Comparison of ENCODE assay signal across 12 cellular contexts in the genomic region with DNA sequence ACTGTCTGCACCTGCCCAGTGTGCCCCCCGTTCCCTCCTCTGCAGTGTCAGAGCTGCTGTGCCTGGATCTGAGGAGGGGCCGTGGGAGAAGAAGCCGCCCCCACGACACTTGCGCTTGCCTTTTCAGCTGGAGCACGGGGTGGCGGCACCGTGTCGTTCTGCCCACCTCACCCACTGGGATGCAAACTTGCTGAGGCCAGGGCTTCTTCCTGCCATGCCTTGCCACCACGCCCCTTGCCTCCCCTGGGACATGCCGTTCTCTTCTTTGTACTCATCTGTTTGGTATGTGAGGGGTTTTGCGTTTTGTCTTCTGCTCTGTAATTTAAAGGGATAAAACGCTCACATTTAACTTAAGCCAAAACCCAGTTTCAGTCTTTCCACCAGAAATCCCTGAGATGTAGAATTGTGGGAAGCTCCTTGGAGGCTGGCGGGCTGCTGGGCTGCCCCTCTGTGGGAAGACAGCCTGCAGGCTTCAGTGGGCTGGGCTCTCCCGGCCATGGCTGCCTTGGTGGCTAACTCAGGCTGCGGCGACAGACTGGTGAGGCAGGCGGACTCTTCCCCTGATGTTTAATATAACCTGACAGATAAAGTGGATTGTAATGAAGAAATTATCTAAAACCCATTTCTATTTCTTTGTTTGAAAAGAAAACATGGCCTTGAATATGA.
DNase-seq lines count a peak whose midpoint lies in the region; ATAC-seq and TF ChIP-seq lines count a peak whose summit lies in the region.
"Had no signal": no experiment of that assay in that cellular context is flagged by ENCODE, and none has a peak within 500 bp of the region (broad histone marks: within the 10 kb centered on the region; RNA-seq: fewer than 3 reads in every experiment).

No MANE protein-coding gene starts in this region.

- H3K36me3 ChIP-seq in A673 (ENCODE audit: insufficient read depth, low read length, poor library complexity, severe bottlenecking) (no peaks in the 10 kb centered on the region), HCT116 (ENCODE audit: control insufficient read depth in 1 of 2, insufficient read depth in 2 of 2, low read length in 2 of 2) (no peaks in the 10 kb centered on the region), heart right ventricle (no peaks in the 10 kb centered on the region)
- H3K36me3 ChIP-seq: left ventricle myocardium inferior had no signal

- no peak overlapping the region for H2AFZ ChIP-seq in HCT116 (ENCODE audit: low read depth, low read length, poor library complexity, severe bottlenecking)

- TF ChIP-seq POLR2A in HCT116 (IDR thresholded peaks at IDR 0.05; ENCODE audit: borderline replicate concordance, extremely low read depth, insufficient read depth, insufficient read length): no peak

- H3K27ac ChIP-seq in A673 (ENCODE audit: low read depth, low read length, poor library complexity, severe bottlenecking) (peak overlapping the region; percentile 41), HCT116 (ENCODE audit: low read depth, low read length) (no peak overlapping the region), heart right ventricle (no peak overlapping the region)
- H3K27ac ChIP-seq: epithelial cell of prostate, left ventricle myocardium inferior had no signal

- CTCF ChIA-PET in A673 (lab: Charles Lee) (no interaction called here), HCT116 (lab: Charles Lee) (no interaction called here)

- ATAC-seq in HCT116: peak; percentile 77
- ATAC-seq in heart right ventricle: no peak
- no peak for ATAC-seq in HG03565 (IDR thresholded peaks at IDR 0.05; ENCODE audit: unreplicated experiment)

- TF ChIP-seq CTCF in A673 (conservative IDR thresholded peaks at IDR 0.05; ENCODE audit: low read depth, low read length) (no peak), HCT116 (IDR thresholded peaks at IDR 0.05 in 2 of 3, conservative IDR thresholded peaks at IDR 0.05 in 1 of 3; ENCODE audit: borderline replicate concordance in 1 of 3, insufficient read depth in 1 of 3, low read depth in 2 of 3, low read length in 2 of 3) (no peak), GM20000 (IDR thresholded peaks at IDR 0.05; ENCODE audit: extremely low read depth, missing control alignments) (no peak), heart right ventricle (IDR thresholded peaks at IDR 0.05) (no peak)

- no peaks in the 10 kb centered on the region for H4K20me1 ChIP-seq in HCT116 (ENCODE audit: insufficient read depth)

- RAD21 ChIA-PET in HCT116 (lab: Charles Lee; ENCODE audit: low non-redundant PET in 1 of 2, low total read pairs in 2 of 2, uncharacterized antibody in 2 of 2, unreplicated experiment in 2 of 2): no interaction called here

- H3K4me3 ChIP-seq in A673 (ENCODE audit: low read depth, low read length, poor library complexity, severe bottlenecking) (no peak overlapping the region), HCT116 (replicated peaks in 1 of 2; ENCODE audit: low read depth in 1 of 2, low read length in 2 of 2) (no peak overlapping the region), heart right ventricle (no peak overlapping the region)
- H3K4me3 ChIP-seq: left ventricle myocardium inferior had no signal

- H3K4me1 ChIP-seq in A673 (ENCODE audit: insufficient read depth, low read length, poor library complexity, severe bottlenecking) (peaks cover 21% of the 10 kb centered on the region), HCT116 (ENCODE audit: control insufficient read depth in 1 of 2, insufficient read depth in 2 of 2, low read length in 2 of 2) (peaks cover 13 to 28% of the 10 kb centered on the region in 2 experiments), heart right ventricle (peaks cover 0 to 29% (median 12%) of the 10 kb centered on the region in 9 donors)

- H3K4me2 ChIP-seq in HCT116 (ENCODE audit: low read length): peak overlapping the region; percentile 57

- no peak overlapping the region for H3K9ac ChIP-seq in HCT116 (ENCODE audit: low read length)

- intact Hi-C loops in A673 (cut with micrococcal nuclease; ENCODE audit: unreplicated experiment): no loop called here
- intact Hi-C loops in HCT116 (cut with micrococcal nuclease): no loop called here
- intact Hi-C loops in heart right ventricle (cut with DNase I): no loop called here

- DNase-seq in A673 (ENCODE audit: low spot score) (peak; percentile 87), HCT116 (ENCODE audit: low read depth, low spot score) (peak; percentile 2), amniotic stem cell (lab: John Stamatoyannopoulos, UW) (peak; percentile 7), lung microvascular endothelial cell (ENCODE audit: low read depth in 2 of 2) (peak; percentile 20 to 39), GM20000 (ENCODE audit: low spot score) (no peak), activated gamma-delta T cell treated with Interleukin-2 at 50 U/mL for 16 hours (no peak), heart right ventricle (no peak)
- DNase-seq: KG1, left ventricle myocardium inferior, NCI-H526 had no signal

- H3K27me3 ChIP-seq in A673 (replicated peaks; ENCODE audit: insufficient read depth, low read depth, low read length, poor library complexity) (no peaks in the 10 kb centered on the region), HCT116 (ENCODE audit: insufficient read depth, low read length) (no peaks in the 10 kb centered on the region), heart right ventricle (no peaks in the 10 kb centered on the region)

- no TSS peak for BruUV-seq in A673 (replicated peaks; lab: Mats Ljungman, UMichigan)
- no TSS peak for BruUV-seq in HCT116 (replicated peaks; lab: Mats Ljungman, UMichigan)

- H3K9me3 ChIP-seq in A673 (ENCODE audit: low read depth, low read length, poor library complexity, severe bottlenecking): no peaks in the 10 kb centered on the region
- no peaks in the 10 kb centered on the region for H3K9me3 ChIP-seq in HCT116 (ENCODE audit: control insufficient read depth in 1 of 2, insufficient read depth in 1 of 2, low read depth in 1 of 2, low read length in 2 of 2)
- peaks cover 0 to 3% (median 0%) of the 10 kb centered on the region in 11 donors for H3K9me3 ChIP-seq in heart right ventricle
- H3K9me3 ChIP-seq: left ventricle myocardium inferior had no signal

- H3K9me2 ChIP-seq in HCT116 (ENCODE audit: insufficient read depth): no peaks in the 10 kb centered on the region

- TF ChIP-seq RAD21 in HCT116 (IDR thresholded peaks at IDR 0.05; ENCODE audit: low read depth): no peak

- WGBS in heart right ventricle, 2 donors: 91 to 92% methylated on average over 18 of the region's 18 CpGs

- peaks cover 57% of the 10 kb centered on the region for H3K79me2 ChIP-seq in HCT116 (ENCODE audit: insufficient read depth, low read length)

- POLR2A ChIA-PET in A673 (lab: Charles Lee; ENCODE audit: low non-redundant PET): no interaction called here
- POLR2A ChIA-PET in HCT116 (lab: Charles Lee): no interaction called here

TF ChIP-seq in HCT116, 20 proteins besides CTCF, POLR2A, EP300 and RAD21:
- TF ChIP-seq EGR1 (IDR thresholded peaks at IDR 0.05; ENCODE audit: low read depth) (no peak), POLR2AphosphoS5 (IDR thresholded peaks at IDR 0.05; ENCODE audit: low read depth, low read length) (no peak), ELF1 (IDR thresholded peaks at IDR 0.05; ENCODE audit: borderline replicate concordance, low read depth) (no peak)

Comparison
In these comparisons a context has a peak if more than half of its experiments do, and no peak if none do; other contexts are left out.
1. DNase-seq: peak in A673 (single experiment), HCT116 (single experiment), amniotic stem cell (single experiment) and lung microvascular endothelial cell (2 of 2); none in GM20000 (single experiment), activated gamma-delta T cell treated with Interleukin-2 at 50 U/mL for 16 hours (single experiment) and heart right ventricle (0 of 2).